Comparison of ENCODE assay signal across 19 cellular contexts in the genomic region with DNA sequence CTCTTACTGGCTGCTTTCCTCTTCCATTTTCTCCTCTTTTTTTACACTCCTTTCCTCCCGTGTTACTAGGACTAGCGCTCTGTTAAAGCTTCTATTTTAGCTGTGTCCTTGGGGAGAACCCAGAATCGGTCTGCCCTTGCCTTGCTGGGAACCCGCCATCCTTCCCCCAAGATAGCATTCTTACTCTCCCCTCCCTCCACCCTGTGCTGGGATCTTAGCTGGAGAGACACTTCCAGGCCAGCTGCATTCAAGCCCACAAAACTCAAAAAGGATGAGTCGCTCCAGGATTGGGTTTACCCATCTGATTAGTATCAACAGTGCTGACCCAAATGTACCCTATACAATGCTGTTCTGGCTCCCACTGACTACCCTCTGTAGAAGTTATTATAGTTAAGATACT.
"Had no signal": no experiment of that assay in that cellular context is flagged by ENCODE, and none has a peak within 500 bp of the region (broad histone marks: within the 10 kb centered on the region; RNA-seq: fewer than 3 reads in every experiment).

No MANE protein-coding gene starts in this region.

- H3K27ac ChIP-seq: breast epithelium had no signal

- H3K9me3 ChIP-seq: breast epithelium had no signal

- DNase-seq: activated CD4-positive, alpha-beta T cell treated with anti-CD3 and anti-CD28 coated beads for 4 hours; activated CD8-positive, alpha-beta memory T cell treated with anti-CD3 and anti-CD28 coated beads, Interleukin-2, amount 50 U/mL, for 4 hours; activated CD8-positive, alpha-beta T cell treated with anti-CD3 and anti-CD28 coated beads for 36 hours; activated gamma-delta T cell treated with Interleukin-2 at 50 U/mL for 16 hours; activated naive CD4-positive, alpha-beta T cell treated with anti-CD3 and anti-CD28 coated beads, Interleukin-2, amount 10 ng/mL, durations not matched to agents 7 days and 5 days; activated naive CD8-positive, alpha-beta T cell treated with anti-CD3 and anti-CD28 coated beads for 36 hours; activated T-cell treated with anti-CD3 and anti-CD28 coated beads, Interleukin-2, amount 50 U/mL, for 72 hours; caudate nucleus; Kasumi-1; KBM-7; NCI-H1048; NCI-H146; NCI-H1930; NCI-H2171 treated with DMSO at 0.1 percent for 48 hours; NCI-H510A; NCI-H526 treated with DMSO at 0.1 percent for 48 hours; NCI-H82 had no signal

- H3K27me3 ChIP-seq: breast epithelium had no signal

- ATAC-seq: activated CD4-positive, CD25-positive, alpha-beta regulatory T cell treated with anti-CD3 and anti-CD28 coated beads, Interleukin-2, amount 50 U/mL, for 24 hours; activated CD8-positive, alpha-beta T cell treated with anti-CD3 and anti-CD28 coated beads for 36 hours; activated T-cell treated with anti-CD3 and anti-CD28 coated beads, Interleukin-2, amount 50 U/mL, for 72 hours had no signal

- H3K36me3 ChIP-seq: breast epithelium had no signal

- H3K4me1 ChIP-seq: breast epithelium had no signal

- H3K4me3 ChIP-seq: breast epithelium had no signal
